In the genomic region with DNA sequence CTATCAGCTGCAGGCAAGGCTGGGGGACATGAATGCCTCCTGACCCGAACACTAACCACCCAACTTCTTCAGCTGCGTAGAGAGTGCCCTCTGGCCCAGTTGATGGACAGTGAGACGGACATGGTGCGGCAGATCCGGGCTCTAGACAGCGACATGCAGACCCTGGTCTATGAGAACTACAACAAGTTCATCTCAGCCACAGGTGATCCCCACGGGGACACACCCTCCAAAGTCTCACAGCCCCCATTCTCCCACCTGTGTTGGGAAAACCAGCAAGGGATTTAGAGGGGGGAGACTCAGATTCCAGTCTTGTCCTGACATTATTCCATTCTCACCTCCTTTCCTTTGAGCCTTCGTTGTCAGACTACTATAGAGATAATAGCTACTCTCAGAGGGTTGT, we compare ENCODE assay signal across 6 cellular contexts. TPM values are rescaled to one million over a fixed set of nuclear protein-coding genes. Genes with fewer than 3 reads are reported as not detected.
DNase-seq lines count a peak whose midpoint lies in the region; ATAC-seq and TF ChIP-seq lines count a peak whose summit lies in the region.

No MANE protein-coding gene starts in this region.

- H3K9me3 Mint-ChIP-seq in Caco-2 (ENCODE audit: unreplicated experiment): no peaks in the 10 kb centered on the region
- H3K9me3 Mint-ChIP-seq in activated naive CD8-positive, alpha-beta T cell treated with anti-CD3 and anti-CD28 coated beads, Interleukin-2, amount 10 ng/mL, durations not matched to agents 7 days and 5 days: no peaks in the 10 kb centered on the region

- no peaks in the 10 kb centered on the region for H3K27me3 Mint-ChIP-seq in Caco-2 (ENCODE audit: insufficient read depth, unreplicated experiment)
- H3K27me3 Mint-ChIP-seq in activated naive CD8-positive, alpha-beta T cell treated with anti-CD3 and anti-CD28 coated beads, Interleukin-2, amount 10 ng/mL, durations not matched to agents 7 days and 5 days: no peaks in the 10 kb centered on the region

- intact Hi-C loops in Caco-2 (cut with micrococcal nuclease; ENCODE audit: unreplicated experiment) (loop anchor here (1.0 kb wide), 2 partner anchors 13 to 20 kb away; partner anchors contain the start of gene ZNHIT2), mucosa of descending colon (cut with DNase I, micrococcal nuclease) (no loop called here)

- H3K4me1 Mint-ChIP-seq in Caco-2 (ENCODE audit: low read depth, unreplicated experiment): peaks cover 12% of the 10 kb centered on the region
- H3K4me1 Mint-ChIP-seq in activated naive CD8-positive, alpha-beta T cell treated with anti-CD3 and anti-CD28 coated beads, Interleukin-2, amount 10 ng/mL, durations not matched to agents 7 days and 5 days: peaks cover 10% of the 10 kb centered on the region

- no peak for ATAC-seq in activated naive CD8-positive, alpha-beta T cell treated with anti-CD3 and anti-CD28 coated beads, Interleukin-2, amount 10 ng/mL, durations not matched to agents 7 days and 5 days (ENCODE audit: low read depth)
- ATAC-seq in mucosa of descending colon (no peak), HG03025 (IDR thresholded peaks at IDR 0.05; ENCODE audit: low FRiP score, unreplicated experiment) (no peak)

- H3K4me3 ChIP-seq in Caco-2 (ENCODE audit: low read depth, low read length): peak overlapping the region; percentile 56
- peak overlapping the region; percentile 56 for H3K4me3 ChIP-seq in mucosa of descending colon

- TF ChIP-seq CTCF in Caco-2 (IDR thresholded peaks at IDR 0.05; ENCODE audit: insufficient read depth in 1 of 2, low read depth in 1 of 2, low read length in 1 of 2, severe bottlenecking in 1 of 2, unreplicated experiment in 1 of 2): no peak
- no peak for TF ChIP-seq CTCF in mucosa of descending colon (IDR thresholded peaks at IDR 0.05)

- peak overlapping the region; percentile 90 for H3K27ac Mint-ChIP-seq in Caco-2 (ENCODE audit: unreplicated experiment)
- peak overlapping the region; percentile 97 for H3K27ac Mint-ChIP-seq in activated naive CD8-positive, alpha-beta T cell treated with anti-CD3 and anti-CD28 coated beads, Interleukin-2, amount 10 ng/mL, durations not matched to agents 7 days and 5 days

- H3K36me3 Mint-ChIP-seq in Caco-2 (ENCODE audit: insufficient read depth, unreplicated experiment): peaks cover 14% of the 10 kb centered on the region
- no peaks in the 10 kb centered on the region for H3K36me3 Mint-ChIP-seq in activated naive CD8-positive, alpha-beta T cell treated with anti-CD3 and anti-CD28 coated beads, Interleukin-2, amount 10 ng/mL, durations not matched to agents 7 days and 5 days

- H3K36me3 ChIP-seq in Caco-2 (ENCODE audit: control insufficient read depth, insufficient read depth, low read length): 0 out of 2 replicates have a peak, but pooled peaks cover 2% of the 10 kb centered on the region
- H3K36me3 ChIP-seq in mucosa of descending colon (ENCODE audit: low read depth): no peaks in the 10 kb centered on the region

- CTCF ChIA-PET in Caco-2 (lab: Charles Lee): interaction anchor here (0.9 to 2.6 kb wide), 3 partner anchors 13 to 21 kb away, joined by 4 to 10 read pairs (median 9); partner anchors contain the start of genes TM7SF2 and ZNHIT2

- no peaks in the 10 kb centered on the region for H3K27me3 ChIP-seq in Caco-2 (replicated peaks; ENCODE audit: control insufficient read depth, insufficient read depth, low read length)

- POLR2A ChIA-PET in Caco-2 (lab: Charles Lee): interaction anchor here (0.5 to 0.9 kb wide), 2 partner anchors 19 to 81 kb away, joined by 3 to 4 read pairs; no protein-coding TSS in a partner anchor
- POLR2A ChIA-PET in activated naive CD8-positive, alpha-beta T cell treated with anti-CD3 and anti-CD28 coated beads, Interleukin-2, amount 10 ng/mL, durations not matched to agents 7 days and 5 days (lab: Charles Lee): interaction anchor here (0.7 to 3.0 kb wide), 16 partner anchors 11 to 173 kb away, joined by 3 to 35 read pairs (median 6); partner anchors contain the start of genes ARL2, CDCA5, FAU and MRPL49

- TSS peak; percentile 50 for BruUV-seq in Caco-2 (replicated peaks; lab: Mats Ljungman, UMichigan)

- H3K9me3 ChIP-seq in Caco-2 (no peaks in the 10 kb centered on the region), mucosa of descending colon (no peaks in the 10 kb centered on the region)

- peaks cover 10% of the 10 kb centered on the region for H3K4me1 ChIP-seq in Caco-2
- peaks cover 17% of the 10 kb centered on the region for H3K4me1 ChIP-seq in mucosa of descending colon (ENCODE audit: low read depth)

- no peak for DNase-seq in Caco-2
- no peak for DNase-seq in activated naive CD8-positive, alpha-beta T cell treated with anti-CD3 and anti-CD28 coated beads, Interleukin-2, amount 10 ng/mL, durations not matched to agents 7 days and 5 days
- DNase-seq in mucosa of descending colon: no peak
- no peak for DNase-seq in iPS-NIHi11 (ENCODE audit: low spot score)
- no peak for DNase-seq in NCI-H510A treated with DMSO at 0.1 percent for 48 hours (lab: John Stamatoyannopoulos, UW)

- H3K4me3 Mint-ChIP-seq in Caco-2 (ENCODE audit: unreplicated experiment): peak overlapping the region; percentile 86
- H3K4me3 Mint-ChIP-seq in activated naive CD8-positive, alpha-beta T cell treated with anti-CD3 and anti-CD28 coated beads, Interleukin-2, amount 10 ng/mL, durations not matched to agents 7 days and 5 days: peak overlapping the region; percentile 91

RNA-seq across cellular contexts. Expression of gene VPS51, which starts 0.9 kb away (rescaled TPM):
- total RNA-seq in Caco-2 (2022) (147 and 158 TPM in 2 replicates), mucosa of descending colon (100 to 1,000 TPM; 149 to 200 (median 156) TPM)
- 100 to 1,000 TPM; 130 to 138 TPM for total RNA-seq in activated naive CD8-positive, alpha-beta T cell treated with anti-CD3 and anti-CD28 coated beads, Interleukin-2, amount 10 ng/mL, durations not matched to agents 7 days and 5 days

RNA-seq across cellular contexts. Expression of gene ZFPL1, which starts 12.9 kb away (rescaled TPM):
- total RNA-seq in Caco-2 (2022) (44.5 and 46.0 TPM in 2 replicates), mucosa of descending colon (10 to 100 TPM; 36.3 to 50.6 (median 42.6) TPM)
- total RNA-seq in activated naive CD8-positive, alpha-beta T cell treated with anti-CD3 and anti-CD28 coated beads, Interleukin-2, amount 10 ng/mL, durations not matched to agents 7 days and 5 days: 10 to 100 TPM; 37.3 to 41.2 TPM

RNA-seq across cellular contexts. Expression of gene CDCA5, which starts 13.1 kb away (rescaled TPM):
- 67.0 and 71.1 TPM in 2 replicates for total RNA-seq in Caco-2 (2022)
- total RNA-seq in activated naive CD8-positive, alpha-beta T cell treated with anti-CD3 and anti-CD28 coated beads, Interleukin-2, amount 10 ng/mL, durations not matched to agents 7 days and 5 days: 10 to 100 TPM; 85.5 to 95.7 TPM
- 10 to 100 TPM in 1 of 3 donors, 1 to 10 TPM in 2; 2.9 to 14.6 (median 4.8) TPM for total RNA-seq in mucosa of descending colon

RNA-seq across cellular contexts. Expression of gene TM7SF2, which starts 14.7 kb away (rescaled TPM):
- 62.9 and 73.8 TPM in 2 replicates for total RNA-seq in Caco-2 (2022)
- total RNA-seq in activated naive CD8-positive, alpha-beta T cell treated with anti-CD3 and anti-CD28 coated beads, Interleukin-2, amount 10 ng/mL, durations not matched to agents 7 days and 5 days: 10 to 100 TPM; 26.1 to 26.2 TPM
- total RNA-seq in mucosa of descending colon: 10 to 100 TPM; 13.1 to 25.7 (median 23.6) TPM

RNA-seq across cellular contexts. Expression of gene ZNHIT2, which starts 20.6 kb away (rescaled TPM):
- total RNA-seq in Caco-2 (2022) (12.2 and 14.7 TPM in 2 replicates), mucosa of descending colon (1 to 10 TPM; 5.1 to 8.3 (median 6.0) TPM)
- 10 to 100 TPM; 11.1 to 11.9 TPM for total RNA-seq in activated naive CD8-positive, alpha-beta T cell treated with anti-CD3 and anti-CD28 coated beads, Interleukin-2, amount 10 ng/mL, durations not matched to agents 7 days and 5 days
